18 cellular contexts compared by ENCODE assay signal in the genomic region with DNA sequence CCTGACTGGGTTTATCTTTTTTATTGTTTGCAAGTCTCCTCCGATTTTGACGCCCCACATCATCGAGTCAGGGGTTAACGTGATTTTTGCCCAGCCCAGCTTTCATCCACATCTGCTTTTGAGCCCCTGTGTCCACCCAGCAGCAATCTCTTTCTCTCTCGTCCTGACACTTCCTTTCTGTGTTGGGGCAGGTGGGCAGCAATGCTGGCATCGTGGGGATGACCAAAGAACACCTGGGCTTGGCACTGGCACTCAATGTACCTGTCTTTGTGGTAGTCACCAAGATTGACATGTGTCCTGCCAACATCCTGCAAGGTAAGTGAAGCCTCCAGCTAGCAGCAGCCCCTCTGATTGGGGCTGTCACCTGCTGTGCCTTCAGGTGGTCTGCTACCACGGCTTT. TPM values are rescaled to one million over a fixed set of nuclear protein-coding genes. Genes with fewer than 3 reads are reported as not detected.
DNase-seq lines count a peak whose midpoint lies in the region; ATAC-seq and TF ChIP-seq lines count a peak whose summit lies in the region.
"Had no signal": no experiment of that assay in that cellular context is flagged by ENCODE, and none has a peak within 500 bp of the region (broad histone marks: within the 10 kb centered on the region; RNA-seq: fewer than 3 reads in every experiment).

No MANE protein-coding gene starts in this region.

- peaks cover 8% of the 10 kb centered on the region for H3K36me3 ChIP-seq in Caco-2 (ENCODE audit: control insufficient read depth, insufficient read depth, low read length)

- DNase-seq in Caco-2 (no peak), WTC11 (ENCODE audit: low spot score) (no peak), osteocyte (ENCODE audit: extremely low spot score, unreplicated experiment) (no peak), DMS 273 (lab: John Stamatoyannopoulos, UW; ENCODE audit: unreplicated experiment) (no peak), dedifferentiated amniotic fluid mesenchymal stem cell (ENCODE audit: extremely low spot score) (no peak), AG08396 (ENCODE audit: low spot score) (no peak)
- DNase-seq: ACHN, AML-193, Calu3, DMS 273 treated with DMSO at 0.1 percent for 48 hours, DMS53, DND-41, EL, HFFc6 had no signal

- TF ChIP-seq CTCF in Caco-2 (IDR thresholded peaks at IDR 0.05; ENCODE audit: insufficient read depth in 1 of 2, low read depth in 1 of 2, low read length in 1 of 2, severe bottlenecking in 1 of 2, unreplicated experiment in 1 of 2) (no peak), WTC11 (IDR thresholded peaks at IDR 0.05) (no peak), osteocyte (IDR thresholded peaks at IDR 0.05) (no peak)

- H3K4me1 Mint-ChIP-seq in Caco-2 (ENCODE audit: low read depth, unreplicated experiment) = no peaks in the 10 kb centered on the region
- H3K4me1 Mint-ChIP-seq in WTC11 = peaks cover 4% of the 10 kb centered on the region; the same call in 1 of the 2 replicates
- H3K4me1 Mint-ChIP-seq in osteocyte (ENCODE audit: unreplicated experiment) = peaks cover 42% of the 10 kb centered on the region

- H3K36me3 Mint-ChIP-seq in Caco-2 (ENCODE audit: insufficient read depth, unreplicated experiment) (peaks cover 23% of the 10 kb centered on the region), WTC11 (peaks cover 70% of the 10 kb centered on the region), osteocyte (ENCODE audit: unreplicated experiment) (peaks cover 37% of the 10 kb centered on the region)

- no peaks in the 10 kb centered on the region for H3K27me3 ChIP-seq in Caco-2 (replicated peaks; ENCODE audit: control insufficient read depth, insufficient read depth, low read length)

- no peak for ATAC-seq in WTC11
- ATAC-seq: GM12878, GM23338, HCT116 had no signal

- no peaks in the 10 kb centered on the region for H3K27me3 Mint-ChIP-seq in Caco-2 (ENCODE audit: insufficient read depth, unreplicated experiment)
- no peaks in the 10 kb centered on the region for H3K27me3 Mint-ChIP-seq in WTC11 (ENCODE audit: low read depth)
- H3K27me3 Mint-ChIP-seq in osteocyte (ENCODE audit: unreplicated experiment) = no peaks in the 10 kb centered on the region
- H3K27me3 Mint-ChIP-seq: CD4-positive, alpha-beta memory T cell had no signal

- H3K4me3 Mint-ChIP-seq in Caco-2 (ENCODE audit: unreplicated experiment) = no peak overlapping the region
- no peak overlapping the region for H3K4me3 Mint-ChIP-seq in WTC11
- H3K4me3 Mint-ChIP-seq in osteocyte (ENCODE audit: unreplicated experiment) = no peak overlapping the region
- H3K4me3 Mint-ChIP-seq: CD4-positive, alpha-beta memory T cell; GM23338; HFFc6 had no signal

- H3K27ac Mint-ChIP-seq in Caco-2 (ENCODE audit: unreplicated experiment) = peak overlapping the region; percentile 4
- H3K27ac Mint-ChIP-seq in WTC11 = peak overlapping the region; percentile 48
- H3K27ac Mint-ChIP-seq in osteocyte (ENCODE audit: unreplicated experiment) = peak overlapping the region; percentile 72
- H3K27ac Mint-ChIP-seq: GM23338, HFFc6 had no signal

- H3K9me3 Mint-ChIP-seq in Caco-2 (ENCODE audit: unreplicated experiment) (no peaks in the 10 kb centered on the region), WTC11 (no peaks in the 10 kb centered on the region), osteocyte (ENCODE audit: unreplicated experiment) (no peaks in the 10 kb centered on the region)
- H3K9me3 Mint-ChIP-seq: GM23338, HFFc6 had no signal

- H3K9me3 ChIP-seq in Caco-2 = no peaks in the 10 kb centered on the region

- POLR2A ChIA-PET in Caco-2 (lab: Charles Lee) (no interaction called here), WTC11 (lab: Charles Lee) (no interaction called here)

- intact Hi-C loops in Caco-2 (cut with micrococcal nuclease; ENCODE audit: unreplicated experiment) = no loop called here

- no peaks in the 10 kb centered on the region for H3K4me1 ChIP-seq in Caco-2

- no peak overlapping the region for H3K4me3 ChIP-seq in Caco-2 (ENCODE audit: low read depth, low read length)
- H3K4me3 ChIP-seq: GM12878, GM23338 had no signal

- no TSS peak for BruUV-seq in Caco-2 (replicated peaks; lab: Mats Ljungman, UMichigan)

- CTCF ChIA-PET in Caco-2 (lab: Charles Lee) (no interaction called here), WTC11 (lab: Charles Lee) (interaction anchor here (1.0 kb wide), 1 partner anchor 48 kb away, joined by 4 read pairs; no protein-coding TSS in a partner anchor)

TF ChIP-seq in WTC11, 78 proteins besides CTCF, POLR2A, EP300 and RAD21:
- TF ChIP-seq ZNF138 (CRISPR knock-in tag; conservative IDR thresholded peaks at IDR 0.05) = no peak
- TF ChIP-seq, protein P1, sequence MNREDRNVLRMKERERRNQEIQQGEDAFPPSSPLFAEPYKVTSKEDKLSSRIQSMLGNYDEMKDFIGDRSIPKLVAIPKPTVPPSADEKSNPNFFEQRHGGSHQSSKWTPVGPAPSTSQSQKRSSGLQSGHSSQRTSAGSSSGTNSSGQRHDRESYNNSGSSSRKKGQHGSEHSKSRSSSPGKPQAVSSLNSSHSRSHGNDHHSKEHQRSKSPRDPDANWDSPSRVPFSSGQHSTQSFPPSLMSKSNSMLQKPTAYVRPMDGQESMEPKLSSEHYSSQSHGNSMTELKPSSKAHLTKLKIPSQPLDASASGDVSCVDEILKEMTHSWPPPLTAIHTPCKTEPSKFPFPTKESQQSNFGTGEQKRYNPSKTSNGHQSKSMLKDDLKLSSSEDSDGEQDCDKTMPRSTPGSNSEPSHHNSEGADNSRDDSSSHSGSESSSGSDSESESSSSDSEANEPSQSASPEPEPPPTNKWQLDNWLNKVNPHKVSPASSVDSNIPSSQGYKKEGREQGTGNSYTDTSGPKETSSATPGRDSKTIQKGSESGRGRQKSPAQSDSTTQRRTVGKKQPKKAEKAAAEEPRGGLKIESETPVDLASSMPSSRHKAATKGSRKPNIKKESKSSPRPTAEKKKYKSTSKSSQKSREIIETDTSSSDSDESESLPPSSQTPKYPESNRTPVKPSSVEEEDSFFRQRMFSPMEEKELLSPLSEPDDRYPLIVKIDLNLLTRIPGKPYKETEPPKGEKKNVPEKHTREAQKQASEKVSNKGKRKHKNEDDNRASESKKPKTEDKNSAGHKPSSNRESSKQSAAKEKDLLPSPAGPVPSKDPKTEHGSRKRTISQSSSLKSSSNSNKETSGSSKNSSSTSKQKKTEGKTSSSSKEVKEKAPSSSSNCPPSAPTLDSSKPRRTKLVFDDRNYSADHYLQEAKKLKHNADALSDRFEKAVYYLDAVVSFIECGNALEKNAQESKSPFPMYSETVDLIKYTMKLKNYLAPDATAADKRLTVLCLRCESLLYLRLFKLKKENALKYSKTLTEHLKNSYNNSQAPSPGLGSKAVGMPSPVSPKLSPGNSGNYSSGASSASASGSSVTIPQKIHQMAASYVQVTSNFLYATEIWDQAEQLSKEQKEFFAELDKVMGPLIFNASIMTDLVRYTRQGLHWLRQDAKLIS (CRISPR knock-in tag; IDR thresholded peaks at IDR 0.05; ENCODE audit: borderline replicate concordance) = no peak
- TF ChIP-seq, protein P2, sequence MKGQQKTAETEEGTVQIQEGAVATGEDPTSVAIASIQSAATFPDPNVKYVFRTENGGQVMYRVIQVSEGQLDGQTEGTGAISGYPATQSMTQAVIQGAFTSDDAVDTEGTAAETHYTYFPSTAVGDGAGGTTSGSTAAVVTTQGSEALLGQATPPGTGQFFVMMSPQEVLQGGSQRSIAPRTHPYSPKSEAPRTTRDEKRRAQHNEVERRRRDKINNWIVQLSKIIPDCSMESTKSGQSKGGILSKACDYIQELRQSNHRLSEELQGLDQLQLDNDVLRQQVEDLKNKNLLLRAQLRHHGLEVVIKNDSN (CRISPR knock-in tag; IDR thresholded peaks at IDR 0.05) = no peak
- TF ChIP-seq CREM (CRISPR knock-in tag; IDR thresholded peaks at IDR 0.05) = no peak
- TF ChIP-seq, protein P3, sequence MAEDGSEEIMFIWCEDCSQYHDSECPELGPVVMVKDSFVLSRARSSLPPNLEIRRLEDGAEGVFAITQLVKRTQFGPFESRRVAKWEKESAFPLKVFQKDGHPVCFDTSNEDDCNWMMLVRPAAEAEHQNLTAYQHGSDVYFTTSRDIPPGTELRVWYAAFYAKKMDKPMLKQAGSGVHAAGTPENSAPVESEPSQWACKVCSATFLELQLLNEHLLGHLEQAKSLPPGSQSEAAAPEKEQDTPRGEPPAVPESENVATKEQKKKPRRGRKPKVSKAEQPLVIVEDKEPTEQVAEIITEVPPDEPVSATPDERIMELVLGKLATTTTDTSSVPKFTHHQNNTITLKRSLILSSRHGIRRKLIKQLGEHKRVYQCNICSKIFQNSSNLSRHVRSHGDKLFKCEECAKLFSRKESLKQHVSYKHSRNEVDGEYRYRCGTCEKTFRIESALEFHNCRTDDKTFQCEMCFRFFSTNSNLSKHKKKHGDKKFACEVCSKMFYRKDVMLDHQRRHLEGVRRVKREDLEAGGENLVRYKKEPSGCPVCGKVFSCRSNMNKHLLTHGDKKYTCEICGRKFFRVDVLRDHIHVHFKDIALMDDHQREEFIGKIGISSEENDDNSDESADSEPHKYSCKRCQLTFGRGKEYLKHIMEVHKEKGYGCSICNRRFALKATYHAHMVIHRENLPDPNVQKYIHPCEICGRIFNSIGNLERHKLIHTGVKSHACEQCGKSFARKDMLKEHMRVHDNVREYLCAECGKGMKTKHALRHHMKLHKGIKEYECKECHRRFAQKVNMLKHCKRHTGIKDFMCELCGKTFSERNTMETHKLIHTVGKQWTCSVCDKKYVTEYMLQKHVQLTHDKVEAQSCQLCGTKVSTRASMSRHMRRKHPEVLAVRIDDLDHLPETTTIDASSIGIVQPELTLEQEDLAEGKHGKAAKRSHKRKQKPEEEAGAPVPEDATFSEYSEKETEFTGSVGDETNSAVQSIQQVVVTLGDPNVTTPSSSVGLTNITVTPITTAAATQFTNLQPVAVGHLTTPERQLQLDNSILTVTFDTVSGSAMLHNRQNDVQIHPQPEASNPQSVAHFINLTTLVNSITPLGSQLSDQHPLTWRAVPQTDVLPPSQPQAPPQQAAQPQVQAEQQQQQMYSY (CRISPR knock-in tag; IDR thresholded peaks at IDR 0.05) = no peak
- no peak for TF ChIP-seq SMAD3 (CRISPR knock-in tag; IDR thresholded peaks at IDR 0.05; ENCODE audit: borderline replicate concordance)

RNA-seq across cellular contexts. Expression of a gene that starts 15.8 kb away (rescaled TPM):
- total RNA-seq in Caco-2 (2022) = 47.2 and 48.0 TPM in 2 replicates
- total RNA-seq in WTC11 (2021) = 98.9 to 108 TPM (median 101 TPM) in 3 replicates
- total RNA-seq in osteocyte = 67.4 and 68.8 TPM in 2 replicates

RNA-seq across cellular contexts. Expression of a gene that starts 20.8 kb away (rescaled TPM):
- total RNA-seq in Caco-2 (2022) (50.3 and 55.3 TPM in 2 replicates), WTC11 (2021) (22.2 to 26.2 TPM (median 24.5 TPM) in 3 replicates), osteocyte (78.6 and 85.5 TPM in 2 replicates)

RNA-seq across cellular contexts. Expression of a gene that starts 34.2 kb away (rescaled TPM):
- total RNA-seq in Caco-2 (2022) (61.9 and 67.8 TPM in 2 replicates), WTC11 (2021) (17.7 to 30.1 TPM (median 18.6 TPM) in 3 replicates), osteocyte (148 and 151 TPM in 2 replicates)

RNA-seq across cellular contexts. Expression of a gene that starts 39.8 kb away (rescaled TPM):
- total RNA-seq in Caco-2 (2022) (113 and 114 TPM in 2 replicates), WTC11 (2021) (131 to 146 TPM (median 135 TPM) in 3 replicates), osteocyte (60.7 and 61.0 TPM in 2 replicates)

Comparison
In these comparisons a context has a peak if more than half of its experiments do, and no peak if none do; other contexts are left out.
1. H3K27ac Mint-ChIP-seq: peak in every context shown above with its lines; median percentile 72 in osteocyte; 48 in WTC11; 4 in Caco-2.